In genomic region chr10:110862961-110863360, GRCh38 we compare ENCODE assay signal across 15 cellular contexts. TPM values are rescaled to one million over a fixed set of nuclear protein-coding genes. Genes with fewer than 3 reads are reported as not detected.
DNase-seq lines count a peak whose midpoint lies in the region; ATAC-seq and TF ChIP-seq lines count a peak whose summit lies in the region.
"Had no signal": no experiment of that assay in that cellular context is flagged by ENCODE, and none has a peak within 500 bp of the region (broad histone marks: within the 10 kb centered on the region; RNA-seq: fewer than 3 reads in every experiment).

No MANE protein-coding gene starts in this region.

- H3K27ac Mint-ChIP-seq in CD8-positive, alpha-beta T cell: peak overlapping the region; percentile 98
- peak overlapping the region; percentile 97 for H3K27ac Mint-ChIP-seq in central memory CD8-positive, alpha-beta T cell (ENCODE audit: low read depth)
- H3K27ac Mint-ChIP-seq in T-helper 2 cell treated with Interferon-gamma antibody and Interleukin-4, amounts not matched to agents 5 μg/mL and 100 μg/mL, for 36 hours: no peak overlapping the region

- no peak for ATAC-seq in CD8-positive, alpha-beta T cell
- no peak for ATAC-seq in RWPE2 (ENCODE audit: low read depth)
- no peak for ATAC-seq in central memory CD8-positive, alpha-beta T cell (replicated peaks; ENCODE audit: extremely low read depth, poor library complexity, severe bottlenecking)
- ATAC-seq: activated CD4-positive, CD25-positive, alpha-beta regulatory T cell treated with anti-CD3 and anti-CD28 coated beads, Interleukin-2, amount 50 U/mL, for 24 hours; PC-3 had no signal

- H3K27me3 ChIP-seq in CD8-positive, alpha-beta T cell (ENCODE audit: insufficient read depth, low read length): no peaks in the 10 kb centered on the region
- H3K27me3 ChIP-seq in RWPE2 (ENCODE audit: insufficient read depth, poor library complexity, severe bottlenecking): no peaks in the 10 kb centered on the region
- no peaks in the 10 kb centered on the region for H3K27me3 ChIP-seq in parathyroid adenoma (ENCODE audit: control insufficient read depth, insufficient read depth, low read length)

- POLR2A ChIA-PET in CD8-positive, alpha-beta T cell (lab: Charles Lee): interaction anchor here (1.0 to 1.1 kb wide), 2 partner anchors 8 to 56 kb away, joined by 3 to 5 read pairs; partner anchors contain the start of genes BBIP1, PDCD4 and SHOC2

- H3K4me2 ChIP-seq in parathyroid adenoma (ENCODE audit: low read length): no peak overlapping the region

- no peak for TF ChIP-seq CTCF in CD8-positive, alpha-beta T cell (IDR thresholded peaks at IDR 0.05)
- TF ChIP-seq CTCF in RWPE2 (IDR thresholded peaks at IDR 0.05; ENCODE audit: poor library complexity, severe bottlenecking) (no peak), parathyroid adenoma (IDR thresholded peaks at IDR 0.05) (no peak)

- H3K4me3 Mint-ChIP-seq in CD8-positive, alpha-beta T cell: peak overlapping the region; percentile 2
- no peak overlapping the region for H3K4me3 Mint-ChIP-seq in central memory CD8-positive, alpha-beta T cell
- H3K4me3 Mint-ChIP-seq in T-helper 2 cell treated with Interferon-gamma antibody and Interleukin-4, amounts not matched to agents 5 μg/mL and 100 μg/mL, for 36 hours: no peak overlapping the region

- H3K36me3 Mint-ChIP-seq in CD8-positive, alpha-beta T cell: no peaks in the 10 kb centered on the region
- peaks cover 17% of the 10 kb centered on the region for H3K36me3 Mint-ChIP-seq in central memory CD8-positive, alpha-beta T cell (ENCODE audit: insufficient read depth)
- peaks cover 2% of the 10 kb centered on the region for H3K36me3 Mint-ChIP-seq in T-helper 2 cell treated with Interferon-gamma antibody and Interleukin-4, amounts not matched to agents 5 μg/mL and 100 μg/mL, for 36 hours (ENCODE audit: low read depth)

- H2AFZ ChIP-seq in parathyroid adenoma: peak overlapping the region; percentile 0

- H3K9ac ChIP-seq in parathyroid adenoma: no peak overlapping the region

- H3K79me2 ChIP-seq in parathyroid adenoma: no peaks in the 10 kb centered on the region

- no peaks in the 10 kb centered on the region for H3K36me3 ChIP-seq in CD8-positive, alpha-beta T cell (ENCODE audit: insufficient read depth, low read length)
- no peaks in the 10 kb centered on the region for H3K36me3 ChIP-seq in RWPE2 (ENCODE audit: low read depth)
- H3K36me3 ChIP-seq in parathyroid adenoma (ENCODE audit: control insufficient read depth, insufficient read depth, low read length): no peaks in the 10 kb centered on the region

- H3K27me3 Mint-ChIP-seq in CD8-positive, alpha-beta T cell (ENCODE audit: low read depth): no peaks in the 10 kb centered on the region
- no peaks in the 10 kb centered on the region for H3K27me3 Mint-ChIP-seq in central memory CD8-positive, alpha-beta T cell
- H3K27me3 Mint-ChIP-seq in T-helper 2 cell treated with Interferon-gamma antibody and Interleukin-4, amounts not matched to agents 5 μg/mL and 100 μg/mL, for 36 hours (ENCODE audit: low read depth): no peaks in the 10 kb centered on the region

- H3K4me1 Mint-ChIP-seq in CD8-positive, alpha-beta T cell (ENCODE audit: low read depth): peaks cover 97% of the 10 kb centered on the region
- peaks cover 88% of the 10 kb centered on the region for H3K4me1 Mint-ChIP-seq in central memory CD8-positive, alpha-beta T cell
- H3K4me1 Mint-ChIP-seq in T-helper 2 cell treated with Interferon-gamma antibody and Interleukin-4, amounts not matched to agents 5 μg/mL and 100 μg/mL, for 36 hours (ENCODE audit: low read depth): peaks cover 77% of the 10 kb centered on the region

- no peaks in the 10 kb centered on the region for H3K9me3 Mint-ChIP-seq in CD8-positive, alpha-beta T cell
- no peaks in the 10 kb centered on the region for H3K9me3 Mint-ChIP-seq in central memory CD8-positive, alpha-beta T cell
- H3K9me3 Mint-ChIP-seq in T-helper 2 cell treated with Interferon-gamma antibody and Interleukin-4, amounts not matched to agents 5 μg/mL and 100 μg/mL, for 36 hours: no peaks in the 10 kb centered on the region

- intact Hi-C loops in CD8-positive, alpha-beta T cell (cut with DNase I, micrococcal nuclease): loop anchor here (5.0 to 10.0 kb wide), 2 partner anchors 658 to 856 kb away; partner anchors contain the start of genes ADD3 (in 1 of the 2) and MXI1 (in 1 of the 2)

- CTCF ChIA-PET in CD8-positive, alpha-beta T cell (lab: Charles Lee): interaction anchor here (1.2 to 1.5 kb wide), 3 partner anchors 8 to 59 kb away, joined by 3 to 4 read pairs (median 3); partner anchors contain the start of gene PDCD4

- peaks cover 99% of the 10 kb centered on the region for H3K4me1 ChIP-seq in CD8-positive, alpha-beta T cell (ENCODE audit: insufficient read depth, low read length)
- H3K4me1 ChIP-seq in RWPE2 (ENCODE audit: insufficient read depth, poor library complexity, severe bottlenecking) (peaks cover 45% of the 10 kb centered on the region), parathyroid adenoma (peaks cover 71% of the 10 kb centered on the region)

- H3K9me3 ChIP-seq in CD8-positive, alpha-beta T cell (ENCODE audit: low read length): no peaks in the 10 kb centered on the region
- H3K9me3 ChIP-seq in RWPE2 (ENCODE audit: severe bottlenecking) (no peaks in the 10 kb centered on the region), parathyroid adenoma (ENCODE audit: control insufficient read depth, low read length) (no peaks in the 10 kb centered on the region)

- peak in 1 of 7 experiments; percentile 7 for DNase-seq in CD8-positive, alpha-beta T cell
- DNase-seq in RWPE2 (ENCODE audit: low spot score) (no peak), caudate nucleus (lab: John Stamatoyannopoulos, UW) (no peak), 8988T (no peak), NCI-H524 treated with DMSO at 0.1 percent for 48 hours (lab: John Stamatoyannopoulos, UW) (no peak)
- no peak for DNase-seq in central memory CD8-positive, alpha-beta T cell (ENCODE audit: low spot score in 2 of 2)
- DNase-seq in T-helper 2 cell treated with Interferon-gamma antibody and Interleukin-4, amounts not matched to agents 5 μg/mL and 100 μg/mL, for 36 hours (ENCODE audit: low spot score): no peak
- DNase-seq: activated effector memory CD4-positive, alpha-beta T cell treated with Interleukin-2 at 50 U/mL for 16 hours; NCI-H1436; NCI-H446; PC-3; retina; stimulated activated CD4-positive, alpha-beta T cell treated with anti-CD3 and anti-CD28 coated beads, Interleukin-2, amount 100 ng/mL, for 48 hours had no signal

- H3K27ac ChIP-seq in CD8-positive, alpha-beta T cell (ENCODE audit: low read depth, low read length): peak overlapping the region; percentile 77
- peak overlapping the region; percentile 77 for H3K27ac ChIP-seq in RWPE2 (ENCODE audit: poor library complexity, severe bottlenecking)
- peak overlapping the region; percentile 31 for H3K27ac ChIP-seq in parathyroid adenoma
- no peak overlapping the region for H3K27ac ChIP-seq in caudate nucleus (ENCODE audit: low read depth, low read length)

- H3K4me3 ChIP-seq in CD8-positive, alpha-beta T cell (ENCODE audit: low read depth, low read length): peak overlapping the region; percentile 5
- no peak overlapping the region for H3K4me3 ChIP-seq in RWPE2 (ENCODE audit: severe bottlenecking)
- H3K4me3 ChIP-seq in parathyroid adenoma (ENCODE audit: low read depth, low read length): no peak overlapping the region

RNA-seq across cellular contexts. Expression of gene PDCD4, which starts 8.8 kb away (rescaled TPM):
- total RNA-seq in CD8-positive, alpha-beta T cell: 100 to 1,000 TPM; 672 to 688 TPM

RNA-seq across cellular contexts. Expression of gene BBIP1, which starts 56.0 kb away (rescaled TPM):
- total RNA-seq in CD8-positive, alpha-beta T cell: 10 to 100 TPM in 1 of 2 experiments, 1 to 10 TPM in 1; 9.5 to 11.1 TPM

RNA-seq across cellular contexts. Expression of gene SHOC2, which starts 56.4 kb away (rescaled TPM):
- 10 to 100 TPM; 74.6 to 77.3 TPM for total RNA-seq in CD8-positive, alpha-beta T cell
